29 cellular contexts compared by ENCODE assay signal in genomic region chr2:231235217-231235616, GRCh38.
"Had no signal": no experiment of that assay in that cellular context is flagged by ENCODE, and none has a peak within 500 bp of the region (broad histone marks: within the 10 kb centered on the region; RNA-seq: fewer than 3 reads in every experiment).

No MANE protein-coding gene starts in this region.

- H3K4me1 ChIP-seq: left ventricle myocardium inferior, neural progenitor cell, prostate gland, stomach, testis, thyroid gland, transverse colon, upper lobe of left lung had no signal

- H3K9ac ChIP-seq: neural progenitor cell had no signal

- H3K4me3 Mint-ChIP-seq: mesothelial cell of epicardium; naive B cell; natural killer cell; nephron progenitor cell; neural progenitor cell; stimulated activated naive B cell treated with anti-CD40 and anti-IgM and Interleukin-4, amounts not matched to agents 10 μg/mL and 1 μg/mL and 100 μg/mL, for 72 hours had no signal

- H3K9me3 ChIP-seq: left ventricle myocardium inferior, neutrophil, ovary, prostate gland, stomach, testis, thyroid gland, transverse colon, upper lobe of left lung had no signal

- H3K4me1 Mint-ChIP-seq: mesothelial cell of epicardium; natural killer cell; nephron progenitor cell; neural progenitor cell; stimulated activated naive B cell treated with anti-CD40 and anti-IgM and Interleukin-4, amounts not matched to agents 10 μg/mL and 1 μg/mL and 100 μg/mL, for 72 hours had no signal

- H3K36me3 Mint-ChIP-seq: naive B cell, natural killer cell had no signal

- H3K9me3 Mint-ChIP-seq: mesothelial cell of epicardium; naive B cell; natural killer cell; nephron progenitor cell; neural progenitor cell; stimulated activated naive B cell treated with anti-CD40 and anti-IgM and Interleukin-4, amounts not matched to agents 10 μg/mL and 1 μg/mL and 100 μg/mL, for 72 hours had no signal

- H3K4me3 ChIP-seq: left ventricle myocardium inferior, lung, neural progenitor cell, ovary, prostate gland, skin epidermis, stomach, testis, thyroid gland, transverse colon, upper lobe of left lung had no signal

- ATAC-seq: natural killer cell; right cardiac atrium; sciatic nerve; stimulated activated naive B cell treated with anti-CD40 and anti-IgM and Interleukin-4, amounts not matched to agents 10 μg/mL and 1 μg/mL and 100 μg/mL, for 72 hours; stimulated activated naive CD8-positive, alpha-beta T cell treated with anti-CD3 and anti-CD28 coated beads, Interleukin-15, Interleukin-2, amounts not matched to agents 100 U/mL and 50 U/mL, for 24 hours had no signal

- H3K27me3 ChIP-seq: neural progenitor cell, neutrophil, ovary, stomach, testis, thyroid gland, transverse colon, upper lobe of left lung had no signal

- DNase-seq: hypothalamus; islet precursor cell; left ventricle myocardium inferior; mesendoderm; naive B cell; natural killer cell; nephron progenitor cell; occipital lobe; ovary; retina; right cardiac atrium; stimulated activated CD4-positive, alpha-beta T cell treated with anti-CD3 and anti-CD28 coated beads, Interleukin-12 subunit alpha, Interleukin-12 subunit beta, amount 100 ng/mL, for 4 hours; stimulated activated CD4-positive, alpha-beta T cell treated with anti-CD3 and anti-CD28 coated beads, Interleukin-15, amount 100 ng/mL, for 24 hours; stimulated activated CD4-positive, alpha-beta T cell treated with anti-CD3 and anti-CD28 coated beads, Interleukin-2, amount 100 ng/mL, for 24 hours; stimulated activated CD4-positive, alpha-beta T cell treated with anti-CD3 and anti-CD28 coated beads, Interleukin-4, amount 100 ng/mL, for 1 hour; stimulated activated naive B cell treated with anti-CD40 and anti-IgM and Interleukin-4, amounts not matched to agents 10 μg/mL and 1 μg/mL and 100 μg/mL, for 72 hours; stimulated activated naive CD8-positive, alpha-beta T cell treated with anti-CD3 and anti-CD28 coated beads, Interleukin-15, Interleukin-2, amounts not matched to agents 100 U/mL and 50 U/mL, for 24 hours; stomach; testis; thyroid gland; transverse colon; upper lobe of left lung had no signal

- H3K36me3 ChIP-seq: neural progenitor cell, neutrophil, ovary, prostate gland, transverse colon had no signal

- H3K4me2 ChIP-seq: neural progenitor cell had no signal

- H3K27ac ChIP-seq: left ventricle myocardium inferior, neural progenitor cell, neutrophil, ovary, prostate gland, skin epidermis, stomach, testis, thyroid gland, transverse colon, upper lobe of left lung had no signal

- H3K27me3 Mint-ChIP-seq: naive B cell; stimulated activated naive B cell treated with anti-CD40 and anti-IgM and Interleukin-4, amounts not matched to agents 10 μg/mL and 1 μg/mL and 100 μg/mL, for 72 hours had no signal

- H3K27ac Mint-ChIP-seq: mesothelial cell of epicardium; naive B cell; natural killer cell; nephron progenitor cell; neural progenitor cell; stimulated activated naive B cell treated with anti-CD40 and anti-IgM and Interleukin-4, amounts not matched to agents 10 μg/mL and 1 μg/mL and 100 μg/mL, for 72 hours had no signal
